Comparison of ENCODE assay signal across 10 cellular contexts in genomic region chr20:49179368-49180277, GRCh38. TPM values are rescaled to one million over a fixed set of nuclear protein-coding genes. Genes with fewer than 3 reads are reported as not detected.
DNase-seq lines count a peak whose midpoint lies in the region; ATAC-seq and TF ChIP-seq lines count a peak whose summit lies in the region.
"Had no signal": no experiment of that assay in that cellular context is flagged by ENCODE, and none has a peak within 500 bp of the region (broad histone marks: within the 10 kb centered on the region; RNA-seq: fewer than 3 reads in every experiment).

No MANE protein-coding gene starts in this region.

- no peaks in the 10 kb centered on the region for H3K9me3 ChIP-seq in spleen

- peaks cover 3% of the 10 kb centered on the region for H3K36me3 Mint-ChIP-seq in endothelial cell (ENCODE audit: low read depth, unreplicated experiment)

- no peak overlapping the region for H3K4me3 Mint-ChIP-seq in endothelial cell (ENCODE audit: unreplicated experiment)

- DNase-seq in NCI-H82 (lab: John Stamatoyannopoulos, UW) (peak; percentile 5), NCI-H82 treated with DMSO at 0.1 percent for 48 hours (lab: John Stamatoyannopoulos, UW; ENCODE audit: unreplicated experiment) (no peak), endothelial cell (ENCODE audit: low spot score) (no peak), spleen (no peak), foreskin melanocyte (no peak), activated gamma-delta T cell treated with Interleukin-2 at 50 U/mL for 16 hours (no peak), NCI-H774 (lab: John Stamatoyannopoulos, UW) (no peak)
- DNase-seq: stimulated activated naive CD4-positive, alpha-beta T cell had no signal

- peaks cover 12 to 77% (median 48%) of the 10 kb centered on the region in 6 donors for H3K4me1 ChIP-seq in spleen

- TF ChIP-seq CTCF in endothelial cell (IDR thresholded peaks at IDR 0.05; ENCODE audit: unreplicated experiment) (no peak), spleen (IDR thresholded peaks at IDR 0.05 in 8 of 11, conservative IDR thresholded peaks at IDR 0.05 in 3 of 11) (no peak)

- WGBS in spleen, 5 donors: 4 to 16% (median 13%) methylated on average over 1 of the region's 1 CpG

- peak overlapping the region in 7 of 8 donors; percentile 5 to 79 (median 51) for H3K27ac ChIP-seq in spleen
- H3K27ac ChIP-seq: 22Rv1 had no signal

- TF ChIP-seq POLR2A in spleen (IDR thresholded peaks at IDR 0.05): no peak

- peak overlapping the region; percentile 76 for H3K27ac Mint-ChIP-seq in endothelial cell (ENCODE audit: unreplicated experiment)

- peak; percentile 54 for ATAC-seq in HG03469 (IDR thresholded peaks at IDR 0.05; ENCODE audit: unreplicated experiment)

- no peaks in the 10 kb centered on the region for H3K9me3 Mint-ChIP-seq in endothelial cell (ENCODE audit: unreplicated experiment)

- intact Hi-C loops in spleen (cut with DNase I; ENCODE audit: low total_unique reads): no loop called here

- H3K27me3 Mint-ChIP-seq in endothelial cell (ENCODE audit: unreplicated experiment): peaks cover 2% of the 10 kb centered on the region

- peak overlapping the region in 2 of 8 donors; percentile 2 to 25 for H3K4me3 ChIP-seq in spleen

- H3K36me3 ChIP-seq in spleen: peaks cover 0 to 43% (median 9%) of the 10 kb centered on the region in 6 donors

- no peaks in the 10 kb centered on the region for H3K27me3 ChIP-seq in spleen (replicated peaks in 1 of 7)

- H3K4me1 Mint-ChIP-seq in endothelial cell (ENCODE audit: unreplicated experiment): peaks cover 18% of the 10 kb centered on the region

RNA-seq across cellular contexts. Expression of gene STAU1, which starts 8.5 kb away (rescaled TPM):
- total RNA-seq in endothelial cell (ENCODE audit: unreplicated experiment) (115 TPM), spleen (10 to 100 TPM; 55.8 to 76.9 (median 62.2) TPM)
- polyA plus RNA-seq in spleen: 10 to 100 TPM; 18.5 to 26.7 (median 20.1) TPM

RNA-seq across cellular contexts. Expression of gene DDX27, which starts 39.6 kb away (rescaled TPM):
- total RNA-seq in endothelial cell (ENCODE audit: unreplicated experiment): 29.6 TPM
- total RNA-seq in spleen: 10 to 100 TPM; 32.3 to 39.0 (median 36.8) TPM
- 10 to 100 TPM; 30.2 to 38.7 (median 33.3) TPM for polyA plus RNA-seq in spleen
